1 cellular context compared by ENCODE assay signal in genomic region chr7:25952277-25953057, GRCh38.
A peak's percentile ranks its signal among the peaks of the same experiment; 100 is the strongest.
TF ChIP-seq lines count a peak whose summit lies in the region.

No MANE protein-coding gene starts in this region.

TF ChIP-seq in HepG2, 621 proteins besides CTCF, POLR2A, EP300 and RAD21 (continued from another document and continues in another):
- TF ChIP-seq PATZ1 (CRISPR knock-in tag; IDR thresholded peaks at IDR 0.05) (peak; percentile 98), USF2 (IDR thresholded peaks at IDR 0.05; ENCODE audit: low read depth, low read length) (no peak), USF2 (CRISPR knock-in tag; IDR thresholded peaks at IDR 0.05; ENCODE audit: borderline replicate concordance) (0 out of 2 replicates have a peak, but pooled peaks have one; percentile 8), THAP9 (CRISPR knock-in tag; IDR thresholded peaks at IDR 0.05; ENCODE audit: borderline replicate concordance) (peak; percentile 34; the same call in 1 of the 2 replicates), ZNF205 (CRISPR knock-in tag; IDR thresholded peaks at IDR 0.05) (peak; percentile 86), ATF2 (CRISPR knock-in tag; IDR thresholded peaks at IDR 0.05) (peak; percentile 97), SCMH1 (CRISPR knock-in tag; IDR thresholded peaks at IDR 0.05; ENCODE audit: borderline replicate concordance) (no peak), ZNF75D (CRISPR knock-in tag; IDR thresholded peaks at IDR 0.05; ENCODE audit: borderline replicate concordance) (no peak), ZBTB38 (CRISPR knock-in tag; IDR thresholded peaks at IDR 0.05) (peak; percentile 75; the same call in 1 of the 2 replicates), CHCHD3 (CRISPR knock-in tag; IDR thresholded peaks at IDR 0.05) (no peak), CREBL2 (CRISPR knock-in tag; IDR thresholded peaks at IDR 0.05; ENCODE audit: borderline replicate concordance) (no peak), TAF1 (CRISPR knock-in tag; IDR thresholded peaks at IDR 0.05) (peak; percentile 63), CREB1 (IDR thresholded peaks at IDR 0.05) (peak; percentile 52), CREB1 (CRISPR knock-in tag; IDR thresholded peaks at IDR 0.05) (peak; percentile 83), ZBTB20 (CRISPR knock-in tag; IDR thresholded peaks at IDR 0.05; ENCODE audit: borderline replicate concordance, low read depth) (peak; percentile 74; the same call in 1 of the 2 replicates), ZNF550 (CRISPR knock-in tag; IDR thresholded peaks at IDR 0.05; ENCODE audit: borderline replicate concordance) (no peak), ZNF282 (IDR thresholded peaks at IDR 0.05; ENCODE audit: partially characterized antibody) (no peak), AHDC1 (CRISPR knock-in tag; IDR thresholded peaks at IDR 0.05; ENCODE audit: borderline replicate concordance) (peak; percentile 95), ZNF891 (CRISPR knock-in tag; IDR thresholded peaks at IDR 0.05) (peak; percentile 66; the same call in 1 of the 2 replicates), ZNF3 (CRISPR knock-in tag; IDR thresholded peaks at IDR 0.05) (0 out of 2 replicates have a peak, but pooled peaks have one; percentile 63), CREB3 (CRISPR knock-in tag; IDR thresholded peaks at IDR 0.05) (no peak), ZNF709 (CRISPR knock-in tag; IDR thresholded peaks at IDR 0.05) (0 out of 2 replicates have a peak, but pooled peaks have one; percentile 63), DNMT1 (CRISPR knock-in tag; IDR thresholded peaks at IDR 0.05) (no peak; the same call in 1 of the 2 replicates), ZNF30 (CRISPR knock-in tag; IDR thresholded peaks at IDR 0.05) (no peak), PAF1 (CRISPR knock-in tag; IDR thresholded peaks at IDR 0.05) (no peak), ZNF264 (CRISPR knock-in tag; IDR thresholded peaks at IDR 0.05) (peak; percentile 97), ZNF501 (CRISPR knock-in tag; IDR thresholded peaks at IDR 0.05) (peak; percentile 78), FOXP1 (IDR thresholded peaks at IDR 0.05) (peak; percentile 56), FOXP1 (CRISPR knock-in tag; IDR thresholded peaks at IDR 0.05) (peak; percentile 89), HNF4G (IDR thresholded peaks at IDR 0.05; ENCODE audit: borderline replicate concordance, low read depth, low read length) (peak; percentile 89), HNF4G (CRISPR knock-in tag; IDR thresholded peaks at IDR 0.05; ENCODE audit: borderline replicate concordance, low read depth) (0 out of 2 replicates have a peak, but pooled peaks have one; percentile 44), PTBP1 (IDR thresholded peaks at IDR 0.05; ENCODE audit: low read depth, low read length, poor library complexity, severe bottlenecking) (no peak)
